ENCODE assay signal across 16 cellular contexts in genomic region chr1:75731881-75732280, GRCh38.
"Had no signal": no experiment of that assay in that cellular context is flagged by ENCODE, and none has a peak within 500 bp of the region (broad histone marks: within the 10 kb centered on the region; RNA-seq: fewer than 3 reads in every experiment).

No MANE protein-coding gene starts in this region.

- H3K27ac ChIP-seq: adrenal gland, left lung, neutrophil, thyroid gland, WERI-Rb-1 had no signal

- ATAC-seq: activated CD4-positive, alpha-beta T cell treated with anti-CD3 and anti-CD28 coated beads for 36 hours; activated T-cell treated with anti-CD3 and anti-CD28 coated beads, Interleukin-2, amount 50 U/mL, for 4 hours; left lung; naive thymus-derived CD8-positive, alpha-beta T cell; stimulated activated naive B cell treated with anti-CD40 and anti-IgM and Interleukin-4, amounts not matched to agents 10 μg/mL and 1 μg/mL and 100 μg/mL, for 72 hours had no signal

- H3K27me3 ChIP-seq: adrenal gland, left lung, neutrophil, thyroid gland had no signal

- H3K4me3 Mint-ChIP-seq: activated CD4-positive, alpha-beta memory T cell treated with anti-CD3 and anti-CD28 coated beads, Interleukin-2, amount 10 ng/mL, durations not matched to agents 7 days and 5 days; activated CD4-positive, alpha-beta T cell treated with anti-CD3 and anti-CD28 coated beads for 36 hours; activated naive CD4-positive, alpha-beta T cell treated with anti-CD3 and anti-CD28 coated beads, Interleukin-2, amount 50 U/mL, for 24 hours; activated T-cell treated with anti-CD3 and anti-CD28 coated beads, Interleukin-2, amount 50 U/mL, for 4 hours; endodermal cell; naive thymus-derived CD8-positive, alpha-beta T cell; stimulated activated naive B cell treated with anti-CD40 and anti-IgM and Interleukin-4, amounts not matched to agents 10 μg/mL and 1 μg/mL and 100 μg/mL, for 72 hours had no signal

- H3K9me3 Mint-ChIP-seq: activated CD4-positive, alpha-beta memory T cell treated with anti-CD3 and anti-CD28 coated beads, Interleukin-2, amount 10 ng/mL, durations not matched to agents 7 days and 5 days; activated naive CD4-positive, alpha-beta T cell treated with anti-CD3 and anti-CD28 coated beads, Interleukin-2, amount 50 U/mL, for 24 hours; activated T-cell treated with anti-CD3 and anti-CD28 coated beads, Interleukin-2, amount 50 U/mL, for 4 hours; endodermal cell; naive thymus-derived CD8-positive, alpha-beta T cell; stimulated activated naive B cell treated with anti-CD40 and anti-IgM and Interleukin-4, amounts not matched to agents 10 μg/mL and 1 μg/mL and 100 μg/mL, for 72 hours had no signal

- H3K4me3 ChIP-seq: adrenal gland, left lung, thyroid gland had no signal

- H3K27me3 Mint-ChIP-seq: activated CD4-positive, alpha-beta memory T cell treated with anti-CD3 and anti-CD28 coated beads, Interleukin-2, amount 10 ng/mL, durations not matched to agents 7 days and 5 days; activated CD4-positive, alpha-beta T cell treated with anti-CD3 and anti-CD28 coated beads for 36 hours; activated naive CD4-positive, alpha-beta T cell treated with anti-CD3 and anti-CD28 coated beads, Interleukin-2, amount 50 U/mL, for 24 hours; naive thymus-derived CD8-positive, alpha-beta T cell; stimulated activated naive B cell treated with anti-CD40 and anti-IgM and Interleukin-4, amounts not matched to agents 10 μg/mL and 1 μg/mL and 100 μg/mL, for 72 hours had no signal

- DNase-seq: activated CD4-positive, alpha-beta memory T cell treated with anti-CD3 and anti-CD28 coated beads, Interleukin-2, amount 10 ng/mL, durations not matched to agents 7 days and 5 days; activated CD4-positive, alpha-beta T cell treated with anti-CD3 and anti-CD28 coated beads for 36 hours; activated effector memory CD4-positive, alpha-beta T cell treated with anti-CD3 and anti-CD28 coated beads, Interleukin-2, amount 50 U/mL, for 16 hours; activated T-cell treated with anti-CD3 and anti-CD28 coated beads, Interleukin-2, amount 50 U/mL, for 4 hours; adrenal gland; endodermal cell; hippocampal formation; left lung; naive thymus-derived CD8-positive, alpha-beta T cell; posterior cingulate gyrus; stimulated activated CD4-positive, alpha-beta T cell treated with anti-CD3 and anti-CD28 coated beads, Interleukin-2, amount 100 ng/mL, for 48 hours; stimulated activated naive B cell treated with anti-CD40 and anti-IgM and Interleukin-4, amounts not matched to agents 10 μg/mL and 1 μg/mL and 100 μg/mL, for 72 hours; thyroid gland; WERI-Rb-1 had no signal

- H3K27ac Mint-ChIP-seq: activated CD4-positive, alpha-beta memory T cell treated with anti-CD3 and anti-CD28 coated beads, Interleukin-2, amount 10 ng/mL, durations not matched to agents 7 days and 5 days; activated CD4-positive, alpha-beta T cell treated with anti-CD3 and anti-CD28 coated beads for 36 hours; activated naive CD4-positive, alpha-beta T cell treated with anti-CD3 and anti-CD28 coated beads, Interleukin-2, amount 50 U/mL, for 24 hours; endodermal cell had no signal

- H3K9me3 ChIP-seq: adrenal gland, left lung, neutrophil, thyroid gland had no signal
